ENCODE assay signal across 20 cellular contexts in genomic region chr1:234125714-234126113, GRCh38.
"Had no signal": no experiment of that assay in that cellular context is flagged by ENCODE, and none has a peak within 500 bp of the region (broad histone marks: within the 10 kb centered on the region; RNA-seq: fewer than 3 reads in every experiment).

No MANE protein-coding gene starts in this region.

- H3K27ac ChIP-seq: neutrophil, parathyroid adenoma, psoas muscle, thyroid gland, transverse colon, upper lobe of left lung had no signal

- H3K27ac Mint-ChIP-seq: memory B cell; natural killer cell treated with Interleukin-12 subunit alpha and Interleukin-12 subunit beta and Interleukin-15 and Interleukin-18, amount 100 ng/mL, for 72 hours; stimulated activated memory B cell treated with anti-CD40 and anti-IgM and Interleukin-4, amounts not matched to agents 10 μg/mL and 1 μg/mL and 100 μg/mL, for 72 hours; stimulated activated naive CD8-positive, alpha-beta T cell treated with anti-CD3 and anti-CD28 coated beads, Interleukin-15, amount 100 ng/mL, for 72 hours had no signal

- H3K4me2 ChIP-seq: smooth muscle cell had no signal

- H3K27me3 ChIP-seq: thyroid gland, upper lobe of left lung had no signal

- DNase-seq: hippocampal formation, kidney glomerular epithelial cell, left cardiac atrium, left ventricle myocardium superior, midbrain, occipital lobe, psoas muscle had no signal

- H3K4me3 Mint-ChIP-seq: memory B cell; naive thymus-derived CD4-positive, alpha-beta T cell; natural killer cell treated with Interleukin-12 subunit alpha and Interleukin-12 subunit beta and Interleukin-15 and Interleukin-18, amount 100 ng/mL, for 72 hours; stimulated activated memory B cell treated with anti-CD40 and anti-IgM and Interleukin-4, amounts not matched to agents 10 μg/mL and 1 μg/mL and 100 μg/mL, for 72 hours; stimulated activated naive CD8-positive, alpha-beta T cell treated with anti-CD3 and anti-CD28 coated beads, Interleukin-15, amount 100 ng/mL, for 72 hours had no signal

- H2AFZ ChIP-seq: parathyroid adenoma had no signal

- H3K36me3 ChIP-seq: neutrophil, thyroid gland, transverse colon, upper lobe of left lung had no signal

- ATAC-seq: left cardiac atrium; left ventricle myocardium superior; naive thymus-derived CD4-positive, alpha-beta T cell; psoas muscle had no signal

- H3K27me3 Mint-ChIP-seq: stimulated activated memory B cell treated with anti-CD40 and anti-IgM and Interleukin-4, amounts not matched to agents 10 μg/mL and 1 μg/mL and 100 μg/mL, for 72 hours; stimulated activated naive CD8-positive, alpha-beta T cell treated with anti-CD3 and anti-CD28 coated beads, Interleukin-15, amount 100 ng/mL, for 72 hours had no signal

- H3K36me3 Mint-ChIP-seq: naive thymus-derived CD4-positive, alpha-beta T cell; natural killer cell treated with Interleukin-12 subunit alpha and Interleukin-12 subunit beta and Interleukin-15 and Interleukin-18, amount 100 ng/mL, for 72 hours; stimulated activated memory B cell treated with anti-CD40 and anti-IgM and Interleukin-4, amounts not matched to agents 10 μg/mL and 1 μg/mL and 100 μg/mL, for 72 hours had no signal

- H3K79me2 ChIP-seq: parathyroid adenoma had no signal

- H3K9me3 ChIP-seq: mucosa of descending colon, neutrophil, psoas muscle, thyroid gland, transverse colon, upper lobe of left lung had no signal

- H3K4me1 ChIP-seq: parathyroid adenoma, psoas muscle, thyroid gland, transverse colon, upper lobe of left lung had no signal

- H3K9ac ChIP-seq: parathyroid adenoma had no signal

- H3K4me3 ChIP-seq: lung, mucosa of descending colon, psoas muscle, smooth muscle cell, thyroid gland, transverse colon, upper lobe of left lung had no signal

- H3K9me3 Mint-ChIP-seq: natural killer cell treated with Interleukin-12 subunit alpha and Interleukin-12 subunit beta and Interleukin-15 and Interleukin-18, amount 100 ng/mL, for 72 hours; stimulated activated naive CD8-positive, alpha-beta T cell treated with anti-CD3 and anti-CD28 coated beads, Interleukin-15, amount 100 ng/mL, for 72 hours had no signal
